8 cellular contexts compared by ENCODE assay signal in genomic region chr3:17692846-17693669, GRCh38. TPM values are rescaled to one million over a fixed set of nuclear protein-coding genes. Genes with fewer than 3 reads are reported as not detected.
A peak's percentile ranks its signal among the peaks of the same experiment; 100 is the strongest.
DNase-seq lines count a peak whose midpoint lies in the region; ATAC-seq, FAIRE-seq and TF ChIP-seq lines count a peak whose summit lies in the region.
"Not testable (repeated sequence)": the region's sequence is repeated elsewhere in the genome, so short reads cannot be mapped to it uniquely, and the experiment has no call there.

No MANE protein-coding gene starts in this region.

- TF ChIP-seq RAD21 in H1 (IDR thresholded peaks at IDR 0.05 in 1 of 2, conservative IDR thresholded peaks at IDR 0.05 in 1 of 2; ENCODE audit: low read depth in 2 of 2, low read length in 2 of 2) = not testable (repeated sequence)

- H4K8ac ChIP-seq in H1 (ENCODE audit: extremely low read depth, insufficient read depth, low read length) = not testable (repeated sequence)

- POLR2A ChIA-PET in CD4-positive, alpha-beta T cell (lab: Charles Lee) = interaction anchor here (0.6 to 1.1 kb wide), 2 partner anchors 49 to 116 kb away, joined by 3 to 4 read pairs; partner anchors contain the start of gene TBC1D5
- POLR2A ChIA-PET in activated CD4-positive, alpha-beta T cell treated with anti-CD3 and anti-CD28 coated beads, Interleukin-2, amount 10 ng/mL, durations not matched to agents 7 days and 5 days (lab: Charles Lee); H1 (lab: Charles Lee; ENCODE audit: partially characterized antibody): not testable (repeated sequence)

- not testable (repeated sequence) for H3K27ac Mint-ChIP-seq in CD4-positive, alpha-beta T cell; activated CD4-positive, alpha-beta T cell treated with anti-CD3 and anti-CD28 coated beads, Interleukin-2, amount 10 ng/mL, durations not matched to agents 7 days and 5 days

- H4K20me1 ChIP-seq in H1 (replicated peaks in 1 of 2; ENCODE audit: control insufficient read depth in 1 of 2, insufficient read depth in 2 of 2, low read length in 2 of 2) = not testable (repeated sequence)

- H3K36me3 Mint-ChIP-seq in CD4-positive, alpha-beta T cell (ENCODE audit: low read depth) = peaks cover 44% of the 10 kb centered on the region
- peaks cover 25% of the 10 kb centered on the region for H3K36me3 Mint-ChIP-seq in activated CD4-positive, alpha-beta T cell treated with anti-CD3 and anti-CD28 coated beads, Interleukin-2, amount 10 ng/mL, durations not matched to agents 7 days and 5 days (ENCODE audit: low read depth)

- 0 out of 2 replicates have a peak overlapping the region, but pooled peaks have one; percentile 13 for H2AK5ac ChIP-seq in H1 (ENCODE audit: low read depth, low read length)

- not testable (repeated sequence) for H3K56ac ChIP-seq in H1 (replicated peaks; ENCODE audit: insufficient read length, low read depth, low read length)

- intact Hi-C loops in CD4-positive, alpha-beta T cell (cut with DNase I, micrococcal nuclease); posterior cingulate gyrus (cut with DNase I): not testable (repeated sequence)

- not testable (repeated sequence) for H3K4me3 ChIP-seq in H1 (ENCODE audit: extremely low read depth in 1 of 4, insufficient read depth in 2 of 4, low read depth in 3 of 4, low read length in 4 of 4)

- H3K23me2 ChIP-seq in H1 (ENCODE audit: low read depth, low read length) = not testable (repeated sequence)

- H4K5ac ChIP-seq in H1 (ENCODE audit: insufficient read length, low read depth, low read length) = not testable (repeated sequence)

- not testable (repeated sequence) for H2BK120ac ChIP-seq in H1 (replicated peaks; ENCODE audit: low read depth, low read length)

- peak overlapping the region; percentile 27; the same call in 1 of the 2 replicates for H2BK12ac ChIP-seq in H1 (ENCODE audit: low read depth, low read length)

- H3K79me1 ChIP-seq in H1 (ENCODE audit: low read depth, low read length) = not testable (repeated sequence)

- not testable (repeated sequence) for H3K9ac ChIP-seq in H1 (replicated peaks in 1 of 4; ENCODE audit: extremely low read depth in 1 of 4, low read depth in 3 of 4, low read length in 3 of 4)

- not testable (repeated sequence) for H2AFZ ChIP-seq in H1 (ENCODE audit: low read length)

- TF ChIP-seq POLR2A in H1 (IDR thresholded peaks at IDR 0.05; ENCODE audit: control extremely low read depth in 1 of 2, low read depth in 2 of 2, low read length in 2 of 2) = not testable (repeated sequence)

- not testable (repeated sequence) for FAIRE-seq in H1 (lab: Jason Lieb, UNC)

- H3K27me3 Mint-ChIP-seq in CD4-positive, alpha-beta T cell; activated CD4-positive, alpha-beta T cell treated with anti-CD3 and anti-CD28 coated beads, Interleukin-2, amount 10 ng/mL, durations not matched to agents 7 days and 5 days: not testable (repeated sequence)

- peak; percentile 11 to 43 (median 32) for DNase-seq in CD4-positive, alpha-beta T cell
- DNase-seq in HuH-7 (ENCODE audit: low spot score) (peak; percentile 60), T follicular helper cell (ENCODE audit: low read depth) (peak; percentile 48), H1 (ENCODE audit: low read depth in 1 of 2, low spot score in 2 of 2) (peak in 1 of 2 experiments; percentile 2), posterior cingulate gyrus (peak in 7 of 10 donors; percentile 12 to 87 (median 42))
- peak; percentile 13 for DNase-seq in activated CD4-positive, alpha-beta T cell treated with anti-CD3 and anti-CD28 coated beads, Interleukin-2, amount 10 ng/mL, durations not matched to agents 7 days and 5 days
- peak; percentile 37 to 53 for DNase-seq in activated T-cell treated with anti-CD3 and anti-CD28 coated beads, Interleukin-2, amount 50 U/mL, for 48 hours
- DNase-seq in stimulated activated CD4-positive, alpha-beta T cell treated with anti-CD3 and anti-CD28 coated beads, TNF-alpha, amount 100 ng/mL, for 1 hour (ENCODE audit: low read depth in 3 of 3, low spot score in 1 of 3) = peak in 2 of 3 donors; percentile 6 to 22

- peak; percentile 56 for ATAC-seq in CD4-positive, alpha-beta T cell (ENCODE audit: poor library complexity)

- H3K9me3 Mint-ChIP-seq in CD4-positive, alpha-beta T cell = not testable (repeated sequence)
- H3K9me3 Mint-ChIP-seq in activated CD4-positive, alpha-beta T cell treated with anti-CD3 and anti-CD28 coated beads, Interleukin-2, amount 10 ng/mL, durations not matched to agents 7 days and 5 days = peaks cover 15% of the 10 kb centered on the region

- not testable (repeated sequence) for H3K4ac ChIP-seq in H1 (replicated peaks; ENCODE audit: insufficient read length, low read depth, low read length)

- CTCF ChIA-PET in CD4-positive, alpha-beta T cell (lab: Charles Lee) = interaction anchor here (0.8 to 1.3 kb wide), 2 partner anchors 8 to 9 kb away, joined by 3 to 4 read pairs; no protein-coding TSS in a partner anchor
- CTCF ChIA-PET in activated CD4-positive, alpha-beta T cell treated with anti-CD3 and anti-CD28 coated beads, Interleukin-2, amount 10 ng/mL, durations not matched to agents 7 days and 5 days (lab: Charles Lee) = not testable (repeated sequence)
- CTCF ChIA-PET in H1 (lab: Charles Lee; ENCODE audit: partially characterized antibody) = interaction anchor here (0.6 to 1.0 kb wide), 2 partner anchors 110 to 148 kb away, joined by 4 to 5 read pairs; no protein-coding TSS in a partner anchor

- H3K4me2 ChIP-seq in H1 (ENCODE audit: insufficient read depth in 1 of 2, low read depth in 2 of 2, low read length in 2 of 2) = not testable (repeated sequence)

- TF ChIP-seq EP300 in H1 (IDR thresholded peaks at IDR 0.05; ENCODE audit: borderline replicate concordance in 1 of 2, low read depth in 2 of 2, low read length in 2 of 2) = not testable (repeated sequence)

- not testable (repeated sequence) for H2BK15ac ChIP-seq in H1 (ENCODE audit: low read length)

- not testable (repeated sequence) for H2BK5ac ChIP-seq in H1 (ENCODE audit: low read depth, low read length)

- peaks cover 33% of the 10 kb centered on the region for H3K4me1 Mint-ChIP-seq in CD4-positive, alpha-beta T cell (ENCODE audit: low read depth)
- H3K4me1 Mint-ChIP-seq in activated CD4-positive, alpha-beta T cell treated with anti-CD3 and anti-CD28 coated beads, Interleukin-2, amount 10 ng/mL, durations not matched to agents 7 days and 5 days = not testable (repeated sequence)

- H3K4me1 ChIP-seq in H1 (replicated peaks in 1 of 4; ENCODE audit: control insufficient read depth in 3 of 4, insufficient read depth in 4 of 4, low read length in 3 of 4) = not testable (repeated sequence)

- WGBS in H1 (ENCODE audit: extremely low coverage in 1 of 2, insufficient coverage in 1 of 2, insufficient read length in 1 of 2, insufficient replicate concordance in 2 of 2, low coverage in 1 of 2, low lambda C conversion rate in 2 of 2, missing lambda C conversion rate in 1 of 2), 2 experiments = 97% methylated on average over 22 of the region's 22 CpGs; no CpG with 5 or more reads in 1 of the 2 experiments

- H3K9me3 ChIP-seq in CD4-positive, alpha-beta T cell (ENCODE audit: control insufficient read depth, low read length); H1 (ENCODE audit: insufficient read depth in 2 of 2, low read depth in 1 of 2, low read length in 1 of 2): not testable (repeated sequence)

- not testable (repeated sequence) for H2BK20ac ChIP-seq in H1 (ENCODE audit: low read length)

- peak overlapping the region; percentile 4 for H3K4me3 Mint-ChIP-seq in CD4-positive, alpha-beta T cell
- H3K4me3 Mint-ChIP-seq in activated CD4-positive, alpha-beta T cell treated with anti-CD3 and anti-CD28 coated beads, Interleukin-2, amount 10 ng/mL, durations not matched to agents 7 days and 5 days = not testable (repeated sequence)

- H3K18ac ChIP-seq in H1 (ENCODE audit: extremely low read depth, low read length) = not testable (repeated sequence)

- H3K14ac ChIP-seq in H1 (ENCODE audit: insufficient read length) = not testable (repeated sequence)

- H3K27me3 ChIP-seq in CD4-positive, alpha-beta T cell (ENCODE audit: control insufficient read depth, insufficient read depth, low read length); H1 (replicated peaks in 1 of 4; ENCODE audit: control insufficient read depth in 3 of 4, extremely low read depth in 1 of 4, insufficient read depth in 3 of 4, low read length in 3 of 4): not testable (repeated sequence)

- not testable (repeated sequence) for H4K91ac ChIP-seq in H1 (replicated peaks; ENCODE audit: insufficient read length, low read length)

- not testable (repeated sequence) for H3K27ac ChIP-seq in CD4-positive, alpha-beta T cell (ENCODE audit: low read depth, low read length); H1 (ENCODE audit: low read depth, low read length)

- H3K36me3 ChIP-seq in H1 (ENCODE audit: control insufficient read depth in 2 of 4, insufficient read depth in 4 of 4, low read length in 3 of 4) = not testable (repeated sequence)

- not testable (repeated sequence) for H3K23ac ChIP-seq in H1 (ENCODE audit: insufficient read length)

- not testable (repeated sequence) for TF ChIP-seq CTCF in CD4-positive, alpha-beta T cell (IDR thresholded peaks at IDR 0.05); H1 (IDR thresholded peaks at IDR 0.05; ENCODE audit: control extremely low read depth in 1 of 3, insufficient read depth in 1 of 3, low read depth in 1 of 3, low read length in 3 of 3)

- not testable (repeated sequence) for H3K79me2 ChIP-seq in H1 (ENCODE audit: control insufficient read depth in 1 of 2, insufficient read depth in 2 of 2, low read length in 2 of 2)

RNA-seq across cellular contexts. Expression of gene TBC1D5, which starts 49.4 kb away (rescaled TPM):
- total RNA-seq in CD4-positive, alpha-beta T cell = 10 to 100 TPM; 32.6 to 34.1 TPM
- 10 to 100 TPM; 48.4 to 55.2 TPM for total RNA-seq in activated CD4-positive, alpha-beta T cell treated with anti-CD3 and anti-CD28 coated beads, Interleukin-2, amount 10 ng/mL, durations not matched to agents 7 days and 5 days
- 22.9 and 24.2 TPM in 2 replicates for total RNA-seq in H1 (2021; fragmentation: NEBNext Ultra II Directional; extraction: Animal tissue kit (Norgen Biotek cat#: 25700))
- 11.0 TPM in 2 replicates for polyA plus RNA-seq in H1 (2011; rRNA removed)
- 9.2 TPM for polyA plus RNA-seq in H1 (2011; cell fraction: cytosol; rRNA removed)
- 10.2 TPM for polyA plus RNA-seq in H1 (2011; cell fraction: nucleus; rRNA removed)
- polyA plus RNA-seq in H1 (2012, experiment 1 of 2) = 8.9 to 13.1 TPM (median 11.9 TPM) in 4 replicates
- 1.3 TPM for polyA plus RNA-seq in H1 (2012, experiment 2 of 2)
- 16.5 TPM for polyA plus RNA-seq in H1 (2013, experiment 1 of 2)
- polyA plus RNA-seq in H1 (2013, experiment 2 of 2) = 16.8 TPM
- 32.1 and 33.0 TPM in 2 replicates for polyA minus RNA-seq in H1 (2011; rRNA and poly(A)+ RNA removed)
- polyA minus RNA-seq in H1 (2011; cell fraction: cytosol; rRNA and poly(A)+ RNA removed) = 19.4 TPM
- 35.9 TPM for polyA minus RNA-seq in H1 (2011; cell fraction: nucleus; rRNA and poly(A)+ RNA removed)
